3 cellular contexts compared by ENCODE assay signal in the genomic region with DNA sequence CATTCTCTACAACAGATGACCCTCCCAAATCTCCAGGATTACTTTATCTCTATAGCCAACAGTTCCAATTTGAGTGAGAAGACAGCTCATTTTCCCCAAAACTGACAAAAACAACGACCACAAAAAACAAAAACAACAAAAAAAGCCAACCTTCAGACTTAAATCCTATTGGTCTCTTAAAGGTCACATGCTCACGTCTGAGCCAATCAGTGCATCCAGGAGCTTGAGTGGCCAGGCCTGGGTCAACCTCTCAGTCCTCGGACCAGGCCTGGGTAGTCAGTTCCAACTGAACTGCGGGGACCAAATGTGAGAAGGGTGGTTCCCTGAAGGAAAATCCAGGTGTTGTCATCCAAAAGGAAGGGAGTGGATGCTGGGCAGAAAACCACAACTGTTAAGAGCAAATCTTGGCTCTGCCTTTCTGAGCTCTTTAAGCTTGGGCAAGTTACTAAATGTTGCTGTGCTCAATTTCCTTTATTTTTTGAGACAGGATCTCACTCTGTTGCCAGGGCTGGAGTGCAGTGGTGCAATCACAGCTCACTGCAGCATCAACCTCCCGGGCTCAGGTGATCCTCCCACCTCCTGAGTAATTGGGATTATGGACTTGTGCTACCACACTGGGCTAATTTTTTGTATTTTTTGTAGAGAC.
TF ChIP-seq lines count a peak whose summit lies in the region.

No MANE protein-coding gene starts in this region.

TF ChIP-seq in IMR-90, 13 proteins besides CTCF, POLR2A, EP300 and RAD21:
- TF ChIP-seq CEBPB (IDR thresholded peaks at IDR 0.05; ENCODE audit: low read depth, low read length) = no peak
- no peak for TF ChIP-seq MAFK (IDR thresholded peaks at IDR 0.05; ENCODE audit: low read depth, low read length)
- peak; percentile 26; the same call in 1 of the 2 replicates for TF ChIP-seq USF2 (IDR thresholded peaks at IDR 0.05; ENCODE audit: low read depth, low read length)
- TF ChIP-seq ELK1 (IDR thresholded peaks at IDR 0.05; ENCODE audit: borderline replicate concordance, low read depth, low read length) = no peak

TF ChIP-seq in WTC11, 78 proteins besides CTCF, POLR2A, EP300 and RAD21:
- TF ChIP-seq MLX (CRISPR knock-in tag; IDR thresholded peaks at IDR 0.05) = no peak
- peak; percentile 53; the same call in 1 of the 2 replicates for TF ChIP-seq USF2 (CRISPR knock-in tag; IDR thresholded peaks at IDR 0.05)

TF ChIP-seq in H1, 55 proteins besides CTCF, POLR2A, EP300 and RAD21:
- TF ChIP-seq CHD7 (IDR thresholded peaks at IDR 0.05; ENCODE audit: insufficient replicate concordance, low read length) (no peak), CBX8 (IDR thresholded peaks at IDR 0.05; ENCODE audit: borderline replicate concordance, low read depth, low read length) (no peak), POLR2AphosphoS5 (IDR thresholded peaks at IDR 0.05; ENCODE audit: low read depth, low read length) (no peak), SP4 (IDR thresholded peaks at IDR 0.05; ENCODE audit: low read length) (no peak), MAFK (IDR thresholded peaks at IDR 0.05; ENCODE audit: low read depth, low read length) (no peak), EZH2 (IDR thresholded peaks at IDR 0.05; ENCODE audit: low read depth, low read length, severe bottlenecking) (no peak), NANOG (IDR thresholded peaks at IDR 0.05; ENCODE audit: insufficient read depth, low read depth, low read length, poor library complexity, severe bottlenecking) (no peak), RBBP5 (IDR thresholded peaks at IDR 0.05; ENCODE audit: borderline replicate concordance, low read depth, low read length) (no peak), TAF7 (optimal IDR thresholded peaks at IDR 0.05; ENCODE audit: borderline replicate concordance, low read depth, low read length) (no peak), FOSL1 (IDR thresholded peaks at IDR 0.05; ENCODE audit: insufficient read depth, low read depth, low read length) (no peak), TCF12 (IDR thresholded peaks at IDR 0.05; ENCODE audit: low read depth, low read length) (no peak), SRF (IDR thresholded peaks at IDR 0.05; ENCODE audit: low read depth, low read length) (no peak), BACH1 (IDR thresholded peaks at IDR 0.05; ENCODE audit: low read length) (no peak), EGR1 (IDR thresholded peaks at IDR 0.05; ENCODE audit: borderline replicate concordance, low read depth, low read length) (no peak), GABPA (IDR thresholded peaks at IDR 0.05; ENCODE audit: borderline replicate concordance, insufficient read depth, low read length) (no peak), TBP (IDR thresholded peaks at IDR 0.05; ENCODE audit: low read depth, low read length) (no peak), SP2 (IDR thresholded peaks at IDR 0.05; ENCODE audit: low read length) (no peak)
- TF ChIP-seq, protein P1, sequence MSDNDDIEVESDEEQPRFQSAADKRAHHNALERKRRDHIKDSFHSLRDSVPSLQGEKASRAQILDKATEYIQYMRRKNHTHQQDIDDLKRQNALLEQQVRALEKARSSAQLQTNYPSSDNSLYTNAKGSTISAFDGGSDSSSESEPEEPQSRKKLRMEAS (IDR thresholded peaks at IDR 0.05) = no peak
